In genomic region chr12:122483969-122484368, GRCh38 we compare ENCODE assay signal across 1 cellular context.
TF ChIP-seq lines count a peak whose summit lies in the region.

No MANE protein-coding gene starts in this region.

TF ChIP-seq in HepG2, 621 proteins besides CTCF, POLR2A, EP300 and RAD21:
- TF ChIP-seq ZNF678 (CRISPR knock-in tag; IDR thresholded peaks at IDR 0.05) (no peak), ZNF557 (CRISPR knock-in tag; IDR thresholded peaks at IDR 0.05) (no peak), ZMYM3 (CRISPR knock-in tag; IDR thresholded peaks at IDR 0.05) (peak; percentile 46; the same call in 1 of the 2 replicates), JUN (CRISPR knock-in tag; IDR thresholded peaks at IDR 0.05) (no peak), THYN1 (CRISPR knock-in tag; IDR thresholded peaks at IDR 0.05; ENCODE audit: borderline replicate concordance, low read depth) (no peak), ZNF850 (CRISPR knock-in tag; conservative IDR thresholded peaks at IDR 0.05) (no peak), ZNF564 (CRISPR knock-in tag; IDR thresholded peaks at IDR 0.05) (no peak), GMEB2 (CRISPR knock-in tag; IDR thresholded peaks at IDR 0.05; ENCODE audit: low read depth) (no peak), THAP7 (CRISPR knock-in tag; IDR thresholded peaks at IDR 0.05) (no peak), CBX1 (IDR thresholded peaks at IDR 0.05; ENCODE audit: low read depth) (no peak), HNF4A (CRISPR knock-in tag; IDR thresholded peaks at IDR 0.05) (no peak), ARNT2 (CRISPR knock-in tag; IDR thresholded peaks at IDR 0.05; ENCODE audit: low read depth) (no peak), RFXAP (CRISPR knock-in tag; IDR thresholded peaks at IDR 0.05; ENCODE audit: borderline replicate concordance) (no peak), POGZ (CRISPR knock-in tag; IDR thresholded peaks at IDR 0.05) (0 out of 2 replicates have a peak, but pooled peaks have one; percentile 26), ZNF256 (CRISPR knock-in tag; conservative IDR thresholded peaks at IDR 0.05) (no peak), MAFK (conservative IDR thresholded peaks at IDR 0.05 in 1 of 2, IDR thresholded peaks at IDR 0.05 in 1 of 2; ENCODE audit: low read length in 2 of 2) (no peak), ZBTB42 (CRISPR knock-in tag; IDR thresholded peaks at IDR 0.05) (no peak), MATR3 (CRISPR knock-in tag; IDR thresholded peaks at IDR 0.05) (no peak), ZNF761 (CRISPR knock-in tag; conservative IDR thresholded peaks at IDR 0.05) (no peak), ZNF3 (CRISPR knock-in tag; IDR thresholded peaks at IDR 0.05) (no peak), PHF20 (CRISPR knock-in tag; IDR thresholded peaks at IDR 0.05) (no peak), JDP2 (CRISPR knock-in tag; IDR thresholded peaks at IDR 0.05; ENCODE audit: borderline replicate concordance) (no peak)
- TF ChIP-seq, protein P1, sequence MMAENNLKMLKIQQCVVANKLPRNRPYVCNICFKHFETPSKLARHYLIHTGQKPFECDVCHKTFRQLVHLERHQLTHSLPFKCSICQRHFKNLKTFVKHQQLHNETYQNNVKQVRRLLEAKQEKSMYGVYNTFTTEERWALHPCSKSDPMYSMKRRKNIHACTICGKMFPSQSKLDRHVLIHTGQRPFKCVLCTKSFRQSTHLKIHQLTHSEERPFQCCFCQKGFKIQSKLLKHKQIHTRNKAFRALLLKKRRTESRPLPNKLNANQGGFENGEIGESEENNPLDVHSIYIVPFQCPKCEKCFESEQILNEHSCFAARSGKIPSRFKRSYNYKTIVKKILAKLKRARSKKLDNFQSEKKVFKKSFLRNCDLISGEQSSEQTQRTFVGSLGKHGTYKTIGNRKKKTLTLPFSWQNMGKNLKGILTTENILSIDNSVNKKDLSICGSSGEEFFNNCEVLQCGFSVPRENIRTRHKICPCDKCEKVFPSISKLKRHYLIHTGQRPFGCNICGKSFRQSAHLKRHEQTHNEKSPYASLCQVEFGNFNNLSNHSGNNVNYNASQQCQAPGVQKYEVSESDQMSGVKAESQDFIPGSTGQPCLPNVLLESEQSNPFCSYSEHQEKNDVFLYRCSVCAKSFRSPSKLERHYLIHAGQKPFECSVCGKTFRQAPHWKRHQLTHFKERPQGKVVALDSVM (CRISPR knock-in tag; IDR thresholded peaks at IDR 0.05) = peak; percentile 99
- TF ChIP-seq, protein P2, sequence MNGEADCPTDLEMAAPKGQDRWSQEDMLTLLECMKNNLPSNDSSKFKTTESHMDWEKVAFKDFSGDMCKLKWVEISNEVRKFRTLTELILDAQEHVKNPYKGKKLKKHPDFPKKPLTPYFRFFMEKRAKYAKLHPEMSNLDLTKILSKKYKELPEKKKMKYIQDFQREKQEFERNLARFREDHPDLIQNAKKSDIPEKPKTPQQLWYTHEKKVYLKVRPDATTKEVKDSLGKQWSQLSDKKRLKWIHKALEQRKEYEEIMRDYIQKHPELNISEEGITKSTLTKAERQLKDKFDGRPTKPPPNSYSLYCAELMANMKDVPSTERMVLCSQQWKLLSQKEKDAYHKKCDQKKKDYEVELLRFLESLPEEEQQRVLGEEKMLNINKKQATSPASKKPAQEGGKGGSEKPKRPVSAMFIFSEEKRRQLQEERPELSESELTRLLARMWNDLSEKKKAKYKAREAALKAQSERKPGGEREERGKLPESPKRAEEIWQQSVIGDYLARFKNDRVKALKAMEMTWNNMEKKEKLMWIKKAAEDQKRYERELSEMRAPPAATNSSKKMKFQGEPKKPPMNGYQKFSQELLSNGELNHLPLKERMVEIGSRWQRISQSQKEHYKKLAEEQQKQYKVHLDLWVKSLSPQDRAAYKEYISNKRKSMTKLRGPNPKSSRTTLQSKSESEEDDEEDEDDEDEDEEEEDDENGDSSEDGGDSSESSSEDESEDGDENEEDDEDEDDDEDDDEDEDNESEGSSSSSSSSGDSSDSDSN (CRISPR knock-in tag; IDR thresholded peaks at IDR 0.05) = no peak
- TF ChIP-seq, protein P3, sequence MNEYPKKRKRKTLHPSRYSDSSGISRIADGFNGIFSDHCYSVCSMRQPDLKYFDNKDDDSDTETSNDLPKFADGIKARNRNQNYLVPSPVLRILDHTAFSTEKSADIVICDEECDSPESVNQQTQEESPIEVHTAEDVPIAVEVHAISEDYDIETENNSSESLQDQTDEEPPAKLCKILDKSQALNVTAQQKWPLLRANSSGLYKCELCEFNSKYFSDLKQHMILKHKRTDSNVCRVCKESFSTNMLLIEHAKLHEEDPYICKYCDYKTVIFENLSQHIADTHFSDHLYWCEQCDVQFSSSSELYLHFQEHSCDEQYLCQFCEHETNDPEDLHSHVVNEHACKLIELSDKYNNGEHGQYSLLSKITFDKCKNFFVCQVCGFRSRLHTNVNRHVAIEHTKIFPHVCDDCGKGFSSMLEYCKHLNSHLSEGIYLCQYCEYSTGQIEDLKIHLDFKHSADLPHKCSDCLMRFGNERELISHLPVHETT (CRISPR knock-in tag; conservative IDR thresholded peaks at IDR 0.05) = no peak
